In genomic region chr3:67037615-67038014, GRCh38 we compare ENCODE assay signal across 3 cellular contexts.
TF ChIP-seq lines count a peak whose summit lies in the region.

No MANE protein-coding gene starts in this region.

TF ChIP-seq in SK-N-SH, 30 proteins besides CTCF, POLR2A, EP300 and RAD21 (continued from another document):
- no peak for TF ChIP-seq PBX3 (IDR thresholded peaks at IDR 0.05)
- no peak for TF ChIP-seq FOXJ3 (CRISPR knock-in tag; IDR thresholded peaks at IDR 0.05)
- TF ChIP-seq FOSL2 (IDR thresholded peaks at IDR 0.05; ENCODE audit: borderline replicate concordance, low read depth) = no peak
- TF ChIP-seq TEAD4 (IDR thresholded peaks at IDR 0.05; ENCODE audit: borderline replicate concordance, insufficient read depth) = no peak
- no peak for TF ChIP-seq MEF2A (IDR thresholded peaks at IDR 0.05; ENCODE audit: borderline replicate concordance, low read depth)
- no peak for TF ChIP-seq TAF1 (IDR thresholded peaks at IDR 0.05; ENCODE audit: borderline replicate concordance, low read depth, low read length)
- TF ChIP-seq SMC3 (IDR thresholded peaks at IDR 0.05; ENCODE audit: low read depth, low read length) = no peak; the same call in 1 of the 2 replicates
- TF ChIP-seq GABPA (IDR thresholded peaks at IDR 0.05; ENCODE audit: low read depth) = no peak
- TF ChIP-seq USF1 (IDR thresholded peaks at IDR 0.05; ENCODE audit: borderline replicate concordance, low read depth) = no peak
- TF ChIP-seq ZBTB33 (IDR thresholded peaks at IDR 0.05; ENCODE audit: borderline replicate concordance, low read depth) = no peak
- no peak for TF ChIP-seq TCF12 (IDR thresholded peaks at IDR 0.05)
- TF ChIP-seq EZH2phosphoT487 (IDR thresholded peaks at IDR 0.05; ENCODE audit: borderline replicate concordance, low read depth) = no peak
- TF ChIP-seq JUND (IDR thresholded peaks at IDR 0.05) = no peak
- no peak for TF ChIP-seq YY1 (IDR thresholded peaks at IDR 0.05; ENCODE audit: low read depth)
- no peak for TF ChIP-seq RFX5 (IDR thresholded peaks at IDR 0.05; ENCODE audit: low read length)

TF ChIP-seq in SK-N-SH treated with all-trans-retinoic acid at 6 μM for 48 hours, 23 proteins besides CTCF, POLR2A, EP300 and RAD21 (continued from another document):
- TF ChIP-seq CSRNP3 (CRISPR knock-in tag; IDR thresholded peaks at IDR 0.05) = no peak
- no peak for TF ChIP-seq RARB (CRISPR knock-in tag; IDR thresholded peaks at IDR 0.05)
- TF ChIP-seq CREB5 (CRISPR knock-in tag; IDR thresholded peaks at IDR 0.05; ENCODE audit: low read depth) = no peak
- no peak for TF ChIP-seq PATZ1 (CRISPR knock-in tag; IDR thresholded peaks at IDR 0.05; ENCODE audit: borderline replicate concordance)
- no peak for TF ChIP-seq TSHZ2 (CRISPR knock-in tag; IDR thresholded peaks at IDR 0.05)
- no peak for TF ChIP-seq OSR1 (CRISPR knock-in tag; IDR thresholded peaks at IDR 0.05)
- TF ChIP-seq ZNF70 (CRISPR knock-in tag; IDR thresholded peaks at IDR 0.05) = no peak
- no peak for TF ChIP-seq ARNTL (CRISPR knock-in tag; IDR thresholded peaks at IDR 0.05; ENCODE audit: borderline replicate concordance, low read depth)
- TF ChIP-seq ZNF565 (CRISPR knock-in tag; conservative IDR thresholded peaks at IDR 0.05; ENCODE audit: low read depth) = no peak
- no peak for TF ChIP-seq GLIS3 (CRISPR knock-in tag; IDR thresholded peaks at IDR 0.05)
- no peak for TF ChIP-seq ZNF8 (CRISPR knock-in tag; IDR thresholded peaks at IDR 0.05)
- TF ChIP-seq CSDC2 (CRISPR knock-in tag; IDR thresholded peaks at IDR 0.05) = no peak
- no peak for TF ChIP-seq SNAI2 (CRISPR knock-in tag; IDR thresholded peaks at IDR 0.05)

TF ChIP-seq in neural cell, 6 proteins besides CTCF, POLR2A, EP300 and RAD21 (continued from another document):
- TF ChIP-seq REST (IDR thresholded peaks at IDR 0.05; ENCODE audit: borderline replicate concordance) = no peak
